8 cellular contexts compared by ENCODE assay signal in the genomic region with DNA sequence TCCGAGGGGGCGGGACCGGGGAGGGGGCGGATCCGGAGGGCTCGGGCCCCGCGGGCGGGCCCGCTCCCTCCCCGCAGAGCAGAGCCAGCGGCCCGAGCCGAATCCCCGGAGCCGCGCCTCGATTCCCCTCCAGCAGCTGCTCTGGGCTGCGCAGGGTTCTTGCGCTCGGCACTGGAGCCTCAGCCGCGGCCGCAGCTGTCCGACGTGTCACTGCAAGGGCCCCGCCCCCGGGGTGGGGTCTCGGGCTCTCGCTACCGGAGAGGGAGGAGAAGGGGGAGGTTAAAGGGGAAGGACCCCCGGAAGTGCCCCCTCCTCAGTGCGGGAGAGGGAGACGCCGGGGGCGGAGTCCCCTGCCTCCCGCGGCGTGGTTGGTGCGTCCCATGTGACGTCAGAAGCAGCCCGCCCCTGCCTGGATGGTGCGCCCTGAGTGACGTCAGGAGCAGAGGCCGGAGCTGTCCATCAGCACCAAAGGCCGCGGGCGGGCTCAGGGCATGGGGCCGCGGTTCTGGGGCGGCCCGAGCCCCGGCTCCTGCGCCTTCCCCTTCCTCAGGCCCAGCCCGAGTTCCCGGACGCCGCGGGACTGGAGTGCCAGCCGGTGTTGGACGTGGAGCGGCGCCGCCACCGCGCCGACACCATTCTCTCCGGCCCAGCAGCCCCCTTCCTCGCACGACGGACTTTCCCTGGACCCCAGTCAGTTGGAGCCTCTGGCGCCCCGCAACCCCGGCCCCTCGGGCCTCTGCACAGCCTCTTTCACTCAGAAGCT. TPM values are rescaled to one million over a fixed set of nuclear protein-coding genes. Genes with fewer than 3 reads are reported as not detected.
A peak's percentile ranks its signal among the peaks of the same experiment; 100 is the strongest.
DNase-seq lines count a peak whose midpoint lies in the region; ATAC-seq and TF ChIP-seq lines count a peak whose summit lies in the region.

A gene with protein sequence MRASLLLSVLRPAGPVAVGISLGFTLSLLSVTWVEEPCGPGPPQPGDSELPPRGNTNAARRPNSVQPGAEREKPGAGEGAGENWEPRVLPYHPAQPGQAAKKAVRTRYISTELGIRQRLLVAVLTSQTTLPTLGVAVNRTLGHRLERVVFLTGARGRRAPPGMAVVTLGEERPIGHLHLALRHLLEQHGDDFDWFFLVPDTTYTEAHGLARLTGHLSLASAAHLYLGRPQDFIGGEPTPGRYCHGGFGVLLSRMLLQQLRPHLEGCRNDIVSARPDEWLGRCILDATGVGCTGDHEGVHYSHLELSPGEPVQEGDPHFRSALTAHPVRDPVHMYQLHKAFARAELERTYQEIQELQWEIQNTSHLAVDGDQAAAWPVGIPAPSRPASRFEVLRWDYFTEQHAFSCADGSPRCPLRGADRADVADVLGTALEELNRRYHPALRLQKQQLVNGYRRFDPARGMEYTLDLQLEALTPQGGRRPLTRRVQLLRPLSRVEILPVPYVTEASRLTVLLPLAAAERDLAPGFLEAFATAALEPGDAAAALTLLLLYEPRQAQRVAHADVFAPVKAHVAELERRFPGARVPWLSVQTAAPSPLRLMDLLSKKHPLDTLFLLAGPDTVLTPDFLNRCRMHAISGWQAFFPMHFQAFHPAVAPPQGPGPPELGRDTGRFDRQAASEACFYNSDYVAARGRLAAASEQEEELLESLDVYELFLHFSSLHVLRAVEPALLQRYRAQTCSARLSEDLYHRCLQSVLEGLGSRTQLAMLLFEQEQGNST (minus strand): TSS at position 214 of the 763 bp plus-strand sequence. CDS start 271 bp downstream, outside the sequence.
A gene with protein sequence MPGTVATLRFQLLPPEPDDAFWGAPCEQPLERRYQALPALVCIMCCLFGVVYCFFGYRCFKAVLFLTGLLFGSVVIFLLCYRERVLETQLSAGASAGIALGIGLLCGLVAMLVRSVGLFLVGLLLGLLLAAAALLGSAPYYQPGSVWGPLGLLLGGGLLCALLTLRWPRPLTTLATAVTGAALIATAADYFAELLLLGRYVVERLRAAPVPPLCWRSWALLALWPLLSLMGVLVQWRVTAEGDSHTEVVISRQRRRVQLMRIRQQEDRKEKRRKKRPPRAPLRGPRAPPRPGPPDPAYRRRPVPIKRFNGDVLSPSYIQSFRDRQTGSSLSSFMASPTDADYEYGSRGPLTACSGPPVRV (plus strand): TSS at position 433 of the 763 bp plus-strand sequence. CDS start 700 bp downstream, outside the sequence.

- peak within 1 kb of the TSS; percentile 81 for H3K4me2 ChIP-seq in OCI-LY7 (ENCODE audit: low read length)

- H3K27ac ChIP-seq in OCI-LY7 (ENCODE audit: low read depth, low read length, poor library complexity, severe bottlenecking): peak within 1 kb of the TSS; percentile 76

- CTCF ChIA-PET in OCI-LY7 (lab: Charles Lee; ENCODE audit: unreplicated experiment): no interaction called here

- peaks cover 17% of the 10 kb centered on the region for H3K36me3 ChIP-seq in OCI-LY7 (ENCODE audit: insufficient read depth, low read length)

- peak within 1 kb of the TSS; percentile 80 for H3K4me3 ChIP-seq in OCI-LY7 (ENCODE audit: low read depth, low read length, poor library complexity, severe bottlenecking)

- H3K9me2 ChIP-seq in OCI-LY7 (ENCODE audit: insufficient read depth, low read length): no peaks in the 10 kb centered on the region

- H3K9me3 ChIP-seq in OCI-LY7 (ENCODE audit: low read length): no peaks in the 10 kb centered on the region

- no peaks in the 10 kb centered on the region for H3K4me1 ChIP-seq in OCI-LY7 (ENCODE audit: insufficient read depth, low read length, poor library complexity, severe bottlenecking)

- intact Hi-C loops in OCI-LY7 (cut with micrococcal nuclease; ENCODE audit: unreplicated experiment): loop anchor here (1.0 to 5.0 kb wide), 4 partner anchors 48 to 366 kb away; partner anchors contain the start of genes CNPPD1, DNPEP, RETREG2 and STK11IP

- no peak for TF ChIP-seq CTCF in OCI-LY7 (conservative IDR thresholded peaks at IDR 0.05; ENCODE audit: low read length)

- POLR2A ChIA-PET in OCI-LY7 (lab: Charles Lee): interaction anchor here (0.7 to 3.3 kb wide), 2 partner anchors 53 to 276 kb away, joined by 3 to 14 read pairs; partner anchors contain the start of gene STK11IP

- 0 out of 2 replicates have a peak, but pooled peaks cover 5% of the 10 kb centered on the region for H4K20me1 ChIP-seq in OCI-LY7 (ENCODE audit: insufficient read depth, low read length)

- peak within 1 kb of the TSS; percentile 57 for H2AFZ ChIP-seq in OCI-LY7 (ENCODE audit: low read length)

- peak; percentile 81 for ATAC-seq in GM21528 (IDR thresholded peaks at IDR 0.05; ENCODE audit: low FRiP score, unreplicated experiment)

- BruUV-seq in OCI-LY7 (replicated peaks; lab: Mats Ljungman, UMichigan): no TSS peak

- DNase-seq in DMS 273 (lab: John Stamatoyannopoulos, UW; ENCODE audit: unreplicated experiment): peak; percentile 99
- DNase-seq in HuH-7.5 (ENCODE audit: low spot score): peak; percentile 99
- peak; percentile 99 for DNase-seq in OCI-LY7 (ENCODE audit: low spot score)
- peak; percentile 82 for DNase-seq in activated T-cell treated with anti-CD3 and anti-CD28 coated beads for 4 hours
- peak; percentile 99 for DNase-seq in epidermal melanocyte (ENCODE audit: insufficient read length, low spot score)
- peak; percentile 98 for DNase-seq in middle frontal gyrus (ENCODE audit: extremely low spot score, low spot score)
- peak; percentile 76 to 81 for DNase-seq in stimulated activated CD8-positive, alpha-beta memory T cell treated with anti-CD3 and anti-CD28 coated beads, Interleukin-2, amount 100 ng/mL, for 1 hour (ENCODE audit: low read depth in 2 of 2)

- peaks cover 9% of the 10 kb centered on the region; the same call in 1 of the 2 replicates for H3K79me2 ChIP-seq in OCI-LY7 (ENCODE audit: insufficient read depth, low read depth, low read length)

RNA-seq across cellular contexts. Expression of the first gene that starts in this region (rescaled TPM):
- 14.5 and 24.1 TPM in 2 replicates for total RNA-seq in OCI-LY7 (2014; rRNA removed; shearing (Covaris generic))
- 30.5 and 33.0 TPM in 2 replicates for total RNA-seq in OCI-LY7 (2022)

RNA-seq across cellular contexts. Expression of the second gene that starts in this region (rescaled TPM):
- 1.4 and 2.5 TPM in 2 replicates for total RNA-seq in OCI-LY7 (2014; rRNA removed; shearing (Covaris generic))
- 6.1 and 6.6 TPM in 2 replicates for total RNA-seq in OCI-LY7 (2022)

Comparison
In these comparisons a context has a peak if more than half of its experiments do, and no peak if none do; other contexts are left out.
1. Peak in every context shown above with its lines: DNase-seq, ATAC-seq, H3K4me3 ChIP-seq and H3K27ac ChIP-seq.